ENCODE assay signal across 8 cellular contexts in genomic region chr9:126860757-126861466, GRCh38. TPM values are rescaled to one million over a fixed set of nuclear protein-coding genes. Genes with fewer than 3 reads are reported as not detected.
DNase-seq lines count a peak whose midpoint lies in the region; ATAC-seq and TF ChIP-seq lines count a peak whose summit lies in the region.

No MANE protein-coding gene starts in this region.

- peaks cover 11% of the 10 kb centered on the region; the same call in 1 of the 2 replicates for H3K27me3 ChIP-seq in SJSA1 (replicated peaks)

- ATAC-seq in HG02981 (IDR thresholded peaks at IDR 0.05; ENCODE audit: unreplicated experiment): peak; percentile 28
- peak; percentile 11 for ATAC-seq in central memory CD8-positive, alpha-beta T cell (replicated peaks; ENCODE audit: extremely low read depth, poor library complexity, severe bottlenecking)

- no peaks in the 10 kb centered on the region for H3K9me3 Mint-ChIP-seq in central memory CD8-positive, alpha-beta T cell

- H3K36me3 Mint-ChIP-seq in central memory CD8-positive, alpha-beta T cell (ENCODE audit: insufficient read depth): peaks cover 10% of the 10 kb centered on the region

- peaks cover 15% of the 10 kb centered on the region for H3K27me3 Mint-ChIP-seq in central memory CD8-positive, alpha-beta T cell

- H3K4me1 ChIP-seq in SJSA1 (replicated peaks): peaks cover 13% of the 10 kb centered on the region

- peaks cover 17% of the 10 kb centered on the region for H3K4me1 Mint-ChIP-seq in central memory CD8-positive, alpha-beta T cell

- peak; percentile 34 for DNase-seq in activated CD4-positive, alpha-beta T cell treated with anti-CD3 and anti-CD28 coated beads for 48 hours
- DNase-seq in activated CD4-positive, alpha-beta T cell treated with anti-CD3 and anti-CD28 coated beads for 4 hours: no peak
- DNase-seq in SJSA1 (ENCODE audit: low read depth in 1 of 2, low spot score in 2 of 2) (peak in 1 of 2 experiments; percentile 47), lower leg skin (ENCODE audit: low spot score in 2 of 2) (no peak), HPDE6-E6E7 (ENCODE audit: extremely low spot score) (no peak)
- DNase-seq in central memory CD8-positive, alpha-beta T cell (ENCODE audit: low spot score in 2 of 2): no peak

- intact Hi-C loops in lower leg skin (cut with DNase I; ENCODE audit: low total_unique reads): no loop called here

- H3K27ac Mint-ChIP-seq in central memory CD8-positive, alpha-beta T cell (ENCODE audit: low read depth): no peak overlapping the region

- peak overlapping the region; percentile 82 for H3K4me3 Mint-ChIP-seq in central memory CD8-positive, alpha-beta T cell

- 0 to 1% methylated on average over 9 to 25 of the region's 71 CpGs for WGBS in lower leg skin, 2 donors

- no peak for TF ChIP-seq POLR2A in lower leg skin (IDR thresholded peaks at IDR 0.05)

- H3K4me3 ChIP-seq in SJSA1 (peak overlapping the region; percentile 97), lower leg skin (ENCODE audit: low read depth, poor library complexity, severe bottlenecking) (peak overlapping the region; percentile 53)

- H3K9me3 ChIP-seq in SJSA1 (replicated peaks): no peaks in the 10 kb centered on the region

- TF ChIP-seq CTCF in lower leg skin (IDR thresholded peaks at IDR 0.05): no peak

- peaks cover 25% of the 10 kb centered on the region for H3K36me3 ChIP-seq in SJSA1

- H3K27ac ChIP-seq in SJSA1: no peak overlapping the region
- H3K27ac ChIP-seq in temporal lobe (ENCODE audit: low read depth, low read length): peak overlapping the region; percentile 79

RNA-seq across cellular contexts. Expression of gene ZBTB34, which starts 0.5 kb away (rescaled TPM):
- total RNA-seq in SJSA1 (2014; rRNA removed; shearing (Covaris generic)): 3.7 and 5.9 TPM in 2 replicates
- 10 to 100 TPM; 12.0 to 13.8 (median 13.1) TPM for total RNA-seq in lower leg skin
- 59.5 TPM for total RNA-seq in temporal lobe

RNA-seq across cellular contexts. Expression of gene RALGPS1, which starts 53.7 kb away (rescaled TPM):
- total RNA-seq in SJSA1 (2014; rRNA removed; shearing (Covaris generic)): 2.4 and 9.6 TPM in 2 replicates
- total RNA-seq in lower leg skin (10 to 100 TPM in 3 of 4 donors, 1 to 10 TPM in 1; 7.3 to 22.4 (median 15.4) TPM), temporal lobe (81.4 TPM)

RNA-seq across cellular contexts. Expression of gene ZBTB43, which starts 56.1 kb away (rescaled TPM):
- 6.5 and 6.8 TPM in 2 replicates for total RNA-seq in SJSA1 (2014; rRNA removed; shearing (Covaris generic))
- 100 to 1,000 TPM in 1 of 4 donors, 10 to 100 TPM in 3; 26.9 to 153 (median 35.6) TPM for total RNA-seq in lower leg skin
- 51.9 TPM for total RNA-seq in temporal lobe
